ENCODE assay signal across 1 cellular context in the genomic region with DNA sequence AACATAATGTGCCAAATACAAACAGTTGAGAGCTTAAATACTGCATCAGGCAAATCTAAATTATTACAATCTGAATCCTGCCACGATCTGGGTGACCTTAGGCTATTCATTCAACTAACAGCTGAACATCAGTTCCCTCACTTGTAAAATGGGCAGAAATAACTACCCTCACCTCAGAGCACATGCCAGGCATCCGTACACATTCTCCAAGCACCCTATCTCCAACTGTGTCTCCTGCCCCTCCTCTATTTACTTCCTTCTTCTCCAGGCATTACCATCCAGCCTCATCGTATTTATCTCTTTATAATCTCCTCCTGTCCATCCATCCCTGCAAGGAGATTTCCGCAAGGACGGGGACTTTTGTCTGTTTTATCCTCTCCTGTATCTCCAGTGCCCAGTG.
TF ChIP-seq lines count a peak whose summit lies in the region.

No MANE protein-coding gene starts in this region.

TF ChIP-seq in IMR-90, 13 proteins besides CTCF, POLR2A, EP300 and RAD21:
- no peak for TF ChIP-seq BHLHE40 (IDR thresholded peaks at IDR 0.05; ENCODE audit: low read depth, low read length)
- TF ChIP-seq MXI1 (IDR thresholded peaks at IDR 0.05; ENCODE audit: borderline replicate concordance, low read depth, low read length), result no peak
- no peak for TF ChIP-seq NFE2L2 (IDR thresholded peaks at IDR 0.05; ENCODE audit: low read depth, low read length)
- TF ChIP-seq MAFK (IDR thresholded peaks at IDR 0.05; ENCODE audit: low read depth, low read length), result no peak
- no peak for TF ChIP-seq SMC3 (IDR thresholded peaks at IDR 0.05; ENCODE audit: low read depth, low read length)
